In genomic region chr12:108732489-108732888, GRCh38 we compare ENCODE assay signal across 8 cellular contexts. TPM values are rescaled to one million over a fixed set of nuclear protein-coding genes. Genes with fewer than 3 reads are reported as not detected.
DNase-seq lines count a peak whose midpoint lies in the region; ATAC-seq and TF ChIP-seq lines count a peak whose summit lies in the region.

No MANE protein-coding gene starts in this region.

- no peak overlapping the region for H2BK12ac ChIP-seq in neuronal stem cell (ENCODE audit: low read length)

- H4K20me1 ChIP-seq in OCI-LY1 (ENCODE audit: insufficient read depth, low read length): no peaks in the 10 kb centered on the region

- no peak for ATAC-seq in HG02588 (IDR thresholded peaks at IDR 0.05; ENCODE audit: unreplicated experiment)

- H3K18ac ChIP-seq in neuronal stem cell (ENCODE audit: low read length): peak overlapping the region; percentile 6

- H4K8ac ChIP-seq in neuronal stem cell (ENCODE audit: low read depth, low read length): no peak overlapping the region

- no peaks in the 10 kb centered on the region for H3F3A ChIP-seq in OCI-LY1 (ENCODE audit: insufficient read depth, low read length)

- H2BK15ac ChIP-seq in neuronal stem cell (ENCODE audit: low read length): no peak overlapping the region

- H3K9me3 ChIP-seq in OCI-LY1 (ENCODE audit: low read length): no peaks in the 10 kb centered on the region
- no peaks in the 10 kb centered on the region for H3K9me3 ChIP-seq in endocrine pancreas (ENCODE audit: control insufficient read depth, low read length)
- peaks cover 0 to 3% of the 10 kb centered on the region in 2 donors for H3K9me3 ChIP-seq in neuronal stem cell (replicated peaks in 1 of 2; ENCODE audit: control insufficient read depth in 2 of 2, insufficient read depth in 1 of 2, low read depth in 1 of 2, low read length in 2 of 2)

- DNase-seq in CD1c-positive myeloid dendritic cell (ENCODE audit: extremely low spot score) (peak; percentile 64), neuronal stem cell (ENCODE audit: low spot score) (no peak), hepatic stellate cell (ENCODE audit: low spot score) (no peak), NCI-H146 treated with DMSO at 0.1 percent for 48 hours (lab: John Stamatoyannopoulos, UW; ENCODE audit: unreplicated experiment) (no peak), ecto neural progenitor cell (ENCODE audit: low spot score) (no peak)

- peak overlapping the region; percentile 86 for H3K4me2 ChIP-seq in OCI-LY1 (ENCODE audit: low read length)
- peak overlapping the region; percentile 58 for H3K4me2 ChIP-seq in neuronal stem cell (ENCODE audit: insufficient read depth, low read length, poor library complexity, severe bottlenecking)

- H3K9me2 ChIP-seq in OCI-LY1 (ENCODE audit: low read depth, low read length): no peaks in the 10 kb centered on the region

- H2BK5ac ChIP-seq in neuronal stem cell (ENCODE audit: low read length): no peak overlapping the region

- no peaks in the 10 kb centered on the region; the same call in 1 of the 2 replicates for H3K36me3 ChIP-seq in OCI-LY1 (ENCODE audit: insufficient read depth, low read length)
- H3K36me3 ChIP-seq in endocrine pancreas (ENCODE audit: control insufficient read depth, insufficient read depth, low read length): no peaks in the 10 kb centered on the region
- peaks cover 0 to 15% of the 10 kb centered on the region in 2 donors for H3K36me3 ChIP-seq in neuronal stem cell (replicated peaks in 1 of 2; ENCODE audit: control insufficient read depth in 2 of 2, insufficient read depth in 2 of 2, low read length in 2 of 2)

- no peak overlapping the region for H3K14ac ChIP-seq in neuronal stem cell (ENCODE audit: low read length)

- H4K91ac ChIP-seq in neuronal stem cell (ENCODE audit: low read depth, low read length, poor library complexity): no peak overlapping the region

- no peak overlapping the region for H3K23ac ChIP-seq in neuronal stem cell (ENCODE audit: low read depth, low read length, poor library complexity)

- no peak overlapping the region for H2AK5ac ChIP-seq in neuronal stem cell (ENCODE audit: low read depth, low read length)

- H2AFZ ChIP-seq in OCI-LY1 (ENCODE audit: low read length) (no peak overlapping the region), neuronal stem cell (ENCODE audit: low read length) (peak overlapping the region; percentile 95)

- H3K27ac ChIP-seq in OCI-LY1 (ENCODE audit: low read depth, low read length, poor library complexity, severe bottlenecking) (no peak overlapping the region), neuronal stem cell (replicated peaks; ENCODE audit: low read length) (no peak overlapping the region)

- peak overlapping the region; percentile 34; the same call in 1 of the 2 replicates for H3K9ac ChIP-seq in OCI-LY1 (ENCODE audit: low read length)
- peak overlapping the region; percentile 36 for H3K9ac ChIP-seq in endocrine pancreas (ENCODE audit: control insufficient read depth, insufficient read depth, low read length)
- no peak overlapping the region for H3K9ac ChIP-seq in neuronal stem cell (ENCODE audit: low read depth, low read length, poor library complexity)

- H3K79me2 ChIP-seq in OCI-LY1 (ENCODE audit: insufficient read depth, low read length): no peaks in the 10 kb centered on the region

- H3K4ac ChIP-seq in neuronal stem cell (ENCODE audit: low read length): no peak overlapping the region

- TF ChIP-seq CTCF in OCI-LY1 (IDR thresholded peaks at IDR 0.05; ENCODE audit: low read length): no peak

- WGBS in neuronal stem cell (ENCODE audit: extremely low coverage in 2 of 2, insufficient read length in 2 of 2, insufficient replicate concordance in 1 of 2), 2 donors: no CpG with 5 or more reads among the region's 6 CpGs

- no peaks in the 10 kb centered on the region for H3K27me3 ChIP-seq in OCI-LY1 (ENCODE audit: insufficient read depth, low read length)
- H3K27me3 ChIP-seq in endocrine pancreas (ENCODE audit: control insufficient read depth, insufficient read depth, low read length): no peaks in the 10 kb centered on the region
- H3K27me3 ChIP-seq in neuronal stem cell (ENCODE audit: control insufficient read depth in 3 of 3, insufficient read depth in 3 of 3, low read depth in 1 of 3, low read length in 3 of 3): no peaks in the 10 kb centered on the region

- H3K4me1 ChIP-seq in OCI-LY1 (ENCODE audit: insufficient read depth, low read length, severe bottlenecking) (peaks cover 27% of the 10 kb centered on the region), endocrine pancreas (ENCODE audit: control insufficient read depth, insufficient read depth, low read length) (peaks cover 5% of the 10 kb centered on the region), neuronal stem cell (ENCODE audit: control insufficient read depth in 2 of 2, insufficient read depth in 1 of 2, low read depth in 1 of 2, low read length in 2 of 2) (peaks cover 2 to 10% of the 10 kb centered on the region in 2 donors)

- no peak overlapping the region for H2BK120ac ChIP-seq in neuronal stem cell (ENCODE audit: low read depth, low read length)

- peak overlapping the region; percentile 93 for H3K4me3 ChIP-seq in OCI-LY1 (ENCODE audit: low read depth, low read length, poor library complexity, severe bottlenecking)
- H3K4me3 ChIP-seq in endocrine pancreas (ENCODE audit: control insufficient read depth, insufficient read depth, low read length): no peak overlapping the region
- H3K4me3 ChIP-seq in neuronal stem cell (ENCODE audit: low read length in 2 of 2): peak overlapping the region; percentile 70 to 93

- H3K79me1 ChIP-seq in neuronal stem cell (ENCODE audit: low read depth, low read length): peaks cover 2% of the 10 kb centered on the region

RNA-seq across cellular contexts. Expression of gene CORO1C, which starts 1.2 kb away (rescaled TPM):
- polyA plus RNA-seq in neuronal stem cell (2013, experiment 1 of 2): 120 TPM
- polyA plus RNA-seq in neuronal stem cell (2013, experiment 2 of 2): 118 TPM
